Comparison of ENCODE assay signal across 8 cellular contexts in the genomic region with DNA sequence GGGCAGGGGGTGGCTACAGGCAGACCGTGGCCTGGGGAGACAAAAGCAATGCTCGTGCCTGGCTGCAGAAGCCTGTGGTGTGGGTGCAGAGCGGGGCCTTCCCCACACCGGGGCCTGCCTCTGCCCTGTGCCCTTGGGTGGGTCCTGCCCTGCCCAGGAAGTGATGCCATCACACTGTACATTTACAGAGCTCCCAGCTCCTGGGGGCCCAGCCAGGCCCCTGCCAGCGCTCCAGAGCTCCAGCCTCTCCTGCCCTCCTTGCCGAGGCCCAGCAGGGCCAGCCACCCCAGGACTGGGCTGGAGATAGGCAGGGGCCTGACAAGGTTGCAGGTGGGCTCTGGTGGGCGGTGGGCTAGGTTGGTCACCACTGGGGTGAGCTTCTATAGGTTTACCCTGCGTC. TPM values are rescaled to one million over a fixed set of nuclear protein-coding genes. Genes with fewer than 3 reads are reported as not detected.
A peak's percentile ranks its signal among the peaks of the same experiment; 100 is the strongest.
DNase-seq lines count a peak whose midpoint lies in the region; ATAC-seq and TF ChIP-seq lines count a peak whose summit lies in the region.

No MANE protein-coding gene starts in this region.

- H3K27me3 Mint-ChIP-seq in CD8-positive, alpha-beta memory T cell = peaks cover 0 to 4% of the 10 kb centered on the region in 2 donors
- H3K27me3 Mint-ChIP-seq in neural crest cell (ENCODE audit: low read depth) (no peaks in the 10 kb centered on the region), progenitor cell of endocrine pancreas (no peaks in the 10 kb centered on the region)

- H3K4me3 ChIP-seq in CD8-positive, alpha-beta memory T cell (ENCODE audit: low read length) = peak overlapping the region; percentile 85
- peak overlapping the region; percentile 66 for H3K4me3 ChIP-seq in Jurkat, Clone E6-1 (ENCODE audit: low read length)
- peak overlapping the region; percentile 23 for H3K4me3 ChIP-seq in colonic mucosa

- CTCF ChIA-PET in CD8-positive, alpha-beta memory T cell (lab: Charles Lee) = interaction anchor here (1.2 to 1.4 kb wide), 3 partner anchors 47 to 126 kb away, joined by 3 to 4 read pairs (median 4); a partner anchor contains a TSS

- H3K27ac Mint-ChIP-seq in CD8-positive, alpha-beta memory T cell = peak overlapping the region in 7 of 8 donors; percentile 72 to 95 (median 87)
- H3K27ac Mint-ChIP-seq in neural crest cell (ENCODE audit: unreplicated experiment) (no peak overlapping the region), progenitor cell of endocrine pancreas (no peak overlapping the region)

- POLR2A ChIA-PET in CD8-positive, alpha-beta memory T cell (lab: Charles Lee) = interaction anchor here (1.9 kb wide), 1 partner anchor 46 kb away, joined by 17 read pairs; a partner anchor contains a TSS

- ATAC-seq in HG02981 (IDR thresholded peaks at IDR 0.05; ENCODE audit: unreplicated experiment) = no peak

- peaks cover 15% of the 10 kb centered on the region for H3K4me1 ChIP-seq in CD8-positive, alpha-beta memory T cell (ENCODE audit: insufficient read depth, low read length)
- H3K4me1 ChIP-seq in colonic mucosa = peaks cover 11% of the 10 kb centered on the region

- intact Hi-C loops in colonic mucosa (cut with DNase I) = no loop called here

- peaks cover 11 to 27% (median 13%) of the 10 kb centered on the region in 3 donors for H3K4me1 Mint-ChIP-seq in CD8-positive, alpha-beta memory T cell
- peaks cover 11% of the 10 kb centered on the region for H3K4me1 Mint-ChIP-seq in neural crest cell
- H3K4me1 Mint-ChIP-seq in progenitor cell of endocrine pancreas (ENCODE audit: low read depth) = peaks cover 3% of the 10 kb centered on the region

- no peaks in the 10 kb centered on the region for H3K27me3 ChIP-seq in CD8-positive, alpha-beta memory T cell (ENCODE audit: insufficient read depth, low read length, poor library complexity, severe bottlenecking)
- H3K27me3 ChIP-seq in colonic mucosa = no peaks in the 10 kb centered on the region

- TF ChIP-seq CTCF in colonic mucosa (IDR thresholded peaks at IDR 0.05) = no peak
- TF ChIP-seq CTCF in neural crest cell (conservative IDR thresholded peaks at IDR 0.05) = no peak
- no peak for TF ChIP-seq CTCF in progenitor cell of endocrine pancreas (IDR thresholded peaks at IDR 0.05; ENCODE audit: unreplicated experiment)

- peak overlapping the region; percentile 75 for H3K27ac ChIP-seq in CD8-positive, alpha-beta memory T cell (ENCODE audit: low read depth, low read length)
- H3K27ac ChIP-seq in colonic mucosa = peak overlapping the region; percentile 47

- H3K4me3 Mint-ChIP-seq in CD8-positive, alpha-beta memory T cell = peak overlapping the region; percentile 70 to 87 (median 84)
- H3K4me3 Mint-ChIP-seq in neural crest cell (peak overlapping the region; percentile 78), progenitor cell of endocrine pancreas (ENCODE audit: low read depth) (no peak overlapping the region)

- H3K9me3 ChIP-seq in CD8-positive, alpha-beta memory T cell (ENCODE audit: low read length) = no peaks in the 10 kb centered on the region
- H3K9me3 ChIP-seq in colonic mucosa = no peaks in the 10 kb centered on the region

- DNase-seq in CD8-positive, alpha-beta memory T cell = peak in 1 of 5 donors; percentile 17
- DNase-seq in Jurkat, Clone E6-1 (ENCODE audit: low read depth, low spot score) = no peak
- DNase-seq in colonic mucosa (peak; percentile 50), neural crest cell (ENCODE audit: low read depth, low spot score) (no peak), NCI-H2081 treated with DMSO at 0.1 percent for 48 hours (lab: John Stamatoyannopoulos, UW) (no peak), progenitor cell of endocrine pancreas (ENCODE audit: low spot score, unreplicated experiment) (no peak), NOMO-1 (lab: John Stamatoyannopoulos, UW; ENCODE audit: unreplicated experiment in 2 of 2) (no peak)

- H3K9me3 Mint-ChIP-seq in CD8-positive, alpha-beta memory T cell = peaks cover 0 to 5% (median 0%) of the 10 kb centered on the region in 5 donors
- H3K9me3 Mint-ChIP-seq in neural crest cell (peaks cover 11% of the 10 kb centered on the region), progenitor cell of endocrine pancreas (ENCODE audit: low read depth) (peaks cover 8% of the 10 kb centered on the region)

- H3K36me3 ChIP-seq in CD8-positive, alpha-beta memory T cell (ENCODE audit: insufficient read depth, low read length) = no peaks in the 10 kb centered on the region
- no peaks in the 10 kb centered on the region for H3K36me3 ChIP-seq in colonic mucosa

- H3K36me3 Mint-ChIP-seq in CD8-positive, alpha-beta memory T cell = no peaks in the 10 kb centered on the region
- peaks cover 9% of the 10 kb centered on the region for H3K36me3 Mint-ChIP-seq in neural crest cell (ENCODE audit: low read depth)
- peaks cover 3% of the 10 kb centered on the region for H3K36me3 Mint-ChIP-seq in progenitor cell of endocrine pancreas (ENCODE audit: insufficient read depth)

- peak overlapping the region; percentile 50 to 75 for H3K9ac ChIP-seq in colonic mucosa (ENCODE audit: low read depth in 2 of 2, low read length in 2 of 2)

RNA-seq across cellular contexts. Expression of a gene that starts 40.2 kb away (rescaled TPM):
- not detected for total RNA-seq in CD8-positive, alpha-beta memory T cell
- not detected for polyA plus RNA-seq in CD8-positive, alpha-beta memory T cell
- not detected for polyA plus RNA-seq in Jurkat, Clone E6-1 (2012; ENCODE audit: insufficient read depth, insufficient read length)
- 100 to 1,000 TPM; 285 to 655 TPM for total RNA-seq in colonic mucosa
- total RNA-seq in neural crest cell = 0.36 and 0.42 TPM in 2 replicates
- not detected in 2 replicates for total RNA-seq in progenitor cell of endocrine pancreas

RNA-seq across cellular contexts. Expression of a gene that starts 46.4 kb away (rescaled TPM):
- total RNA-seq in CD8-positive, alpha-beta memory T cell = 10 to 100 TPM; 36.3 to 41.8 TPM
- 31.1 TPM for polyA plus RNA-seq in CD8-positive, alpha-beta memory T cell
- 34.6 TPM for polyA plus RNA-seq in Jurkat, Clone E6-1 (2012; ENCODE audit: insufficient read depth, insufficient read length)
- total RNA-seq in colonic mucosa (10 to 100 TPM; 49.8 to 59.7 TPM), neural crest cell (38.0 and 40.3 TPM in 2 replicates), progenitor cell of endocrine pancreas (41.2 and 44.4 TPM in 2 replicates)

Comparison
In these comparisons a context has a peak if more than half of its experiments do, and no peak if none do; other contexts are left out.
1. H3K4me3 ChIP-seq: peak in every context shown above with its lines; median percentile 85 in CD8-positive, alpha-beta memory T cell; 66 in Jurkat, Clone E6-1; 23 in colonic mucosa.
2. H3K27ac Mint-ChIP-seq: peak in CD8-positive, alpha-beta memory T cell (7 of 8); none in neural crest cell (single experiment) and progenitor cell of endocrine pancreas (single experiment).
3. RNA of a gene that starts 40.2 kb away (total RNA-seq): 285 to 655 TPM in colonic mucosa; 0.36 to 0.42 TPM in neural crest cell, not detected in progenitor cell of endocrine pancreas and not detected in CD8-positive, alpha-beta memory T cell; every median in the first group is over 100 times any median in the second.